ENCODE assay signal across 1 cellular context in the genomic region with DNA sequence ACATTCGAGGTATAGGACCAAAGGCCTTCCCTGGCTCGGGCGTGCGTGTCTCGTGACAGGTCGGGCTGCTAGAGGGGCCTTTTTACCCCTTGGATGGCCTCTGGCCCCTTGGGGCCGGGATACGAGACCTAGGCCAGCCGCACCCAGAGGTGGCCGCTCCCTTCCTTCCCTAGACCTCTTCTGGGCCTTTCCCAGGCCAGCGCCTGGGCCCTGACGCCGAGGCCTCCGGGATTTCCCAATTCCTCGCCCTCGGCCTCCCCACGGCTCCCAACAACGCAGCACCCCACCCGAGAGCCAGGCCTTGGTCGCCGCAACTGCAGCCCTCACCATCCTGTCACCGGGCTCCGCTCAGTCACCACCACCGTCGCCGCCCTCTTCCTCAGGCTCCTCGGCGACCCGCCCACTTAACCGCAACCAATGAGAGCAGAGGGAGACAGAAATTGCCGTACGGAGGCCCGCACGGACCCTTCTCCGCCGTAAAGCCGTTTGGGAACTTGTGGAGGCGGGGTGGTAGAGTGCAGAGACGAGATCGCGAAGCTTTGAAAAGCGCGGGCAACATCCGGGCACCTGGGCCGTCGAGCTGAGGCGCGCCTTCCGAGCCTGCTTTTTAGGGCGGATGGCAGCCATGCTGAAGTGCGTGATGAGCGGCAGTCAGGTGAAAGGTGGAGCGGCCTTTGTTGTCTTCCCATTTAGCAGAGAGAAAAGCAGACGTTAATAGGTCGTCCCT.
TF ChIP-seq lines count a peak whose summit lies in the region.

A gene (plus strand): TSS at position 610 of the 727 bp plus-strand sequence. CDS start 7 bp downstream, at position 617.
A gene (minus strand): TSS at position 390 of the 727 bp plus-strand sequence. CDS start 60 bp downstream, at position 330.

TF ChIP-seq in K562, 482 proteins besides CTCF, POLR2A, EP300 and RAD21 (continued from another document):
- TF ChIP-seq, protein P1, sequence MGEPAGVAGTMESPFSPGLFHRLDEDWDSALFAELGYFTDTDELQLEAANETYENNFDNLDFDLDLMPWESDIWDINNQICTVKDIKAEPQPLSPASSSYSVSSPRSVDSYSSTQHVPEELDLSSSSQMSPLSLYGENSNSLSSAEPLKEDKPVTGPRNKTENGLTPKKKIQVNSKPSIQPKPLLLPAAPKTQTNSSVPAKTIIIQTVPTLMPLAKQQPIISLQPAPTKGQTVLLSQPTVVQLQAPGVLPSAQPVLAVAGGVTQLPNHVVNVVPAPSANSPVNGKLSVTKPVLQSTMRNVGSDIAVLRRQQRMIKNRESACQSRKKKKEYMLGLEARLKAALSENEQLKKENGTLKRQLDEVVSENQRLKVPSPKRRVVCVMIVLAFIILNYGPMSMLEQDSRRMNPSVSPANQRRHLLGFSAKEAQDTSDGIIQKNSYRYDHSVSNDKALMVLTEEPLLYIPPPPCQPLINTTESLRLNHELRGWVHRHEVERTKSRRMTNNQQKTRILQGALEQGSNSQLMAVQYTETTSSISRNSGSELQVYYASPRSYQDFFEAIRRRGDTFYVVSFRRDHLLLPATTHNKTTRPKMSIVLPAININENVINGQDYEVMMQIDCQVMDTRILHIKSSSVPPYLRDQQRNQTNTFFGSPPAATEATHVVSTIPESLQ (CRISPR knock-in tag; IDR thresholded peaks at IDR 0.05), result peak; percentile 100
- peak; percentile 69; the same call in 1 of the 2 replicates for TF ChIP-seq PRMT5 (CRISPR knock-in tag; IDR thresholded peaks at IDR 0.05)
- peak; percentile 65 for TF ChIP-seq BHLHE40 (IDR thresholded peaks at IDR 0.05; ENCODE audit: low read length)
- peak; percentile 83 for TF ChIP-seq NFYB (IDR thresholded peaks at IDR 0.05; ENCODE audit: extremely low read depth, insufficient read length)
- TF ChIP-seq PML (IDR thresholded peaks at IDR 0.05; ENCODE audit: low read length), result peak; percentile 73; the same call in 1 of the 2 replicates
- no peak for TF ChIP-seq ILF3 (IDR thresholded peaks at IDR 0.05; ENCODE audit: borderline replicate concordance)
- TF ChIP-seq, protein P2, sequence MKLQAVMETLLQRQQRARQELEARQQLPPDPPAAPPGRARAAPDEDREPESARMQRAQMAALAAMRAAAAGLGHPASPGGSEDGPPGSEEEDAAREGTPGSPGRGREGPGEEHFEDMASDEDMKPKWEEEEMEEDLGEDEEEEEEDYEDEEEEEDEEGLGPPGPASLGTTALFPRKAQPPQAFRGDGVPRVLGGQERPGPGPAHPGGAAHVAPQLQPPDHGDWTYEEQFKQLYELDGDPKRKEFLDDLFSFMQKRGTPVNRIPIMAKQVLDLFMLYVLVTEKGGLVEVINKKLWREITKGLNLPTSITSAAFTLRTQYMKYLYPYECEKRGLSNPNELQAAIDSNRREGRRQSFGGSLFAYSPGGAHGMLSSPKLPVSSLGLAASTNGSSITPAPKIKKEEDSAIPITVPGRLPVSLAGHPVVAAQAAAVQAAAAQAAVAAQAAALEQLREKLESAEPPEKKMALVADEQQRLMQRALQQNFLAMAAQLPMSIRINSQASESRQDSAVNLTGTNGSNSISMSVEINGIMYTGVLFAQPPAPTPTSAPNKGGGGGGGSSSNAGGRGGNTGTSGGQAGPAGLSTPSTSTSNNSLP (IDR thresholded peaks at IDR 0.05; ENCODE audit: borderline replicate concordance, low read depth, low read length), result no peak
- TF ChIP-seq CBFB (CRISPR knock-in tag; IDR thresholded peaks at IDR 0.05), result peak; percentile 98
- TF ChIP-seq ZNF324 (CRISPR knock-in tag; IDR thresholded peaks at IDR 0.05), result peak; percentile 67; the same call in 1 of the 2 replicates
- TF ChIP-seq LCOR (CRISPR knock-in tag; IDR thresholded peaks at IDR 0.05), result peak; percentile 100
- TF ChIP-seq ZNF644 (tag; IDR thresholded peaks at IDR 0.05; ENCODE audit: low read depth), result peak; percentile 75; the same call in 1 of the 2 replicates
- TF ChIP-seq ZNF444 (CRISPR knock-in tag; IDR thresholded peaks at IDR 0.05), result 0 out of 2 replicates have a peak, but pooled peaks have one; percentile 43
- peak; percentile 51 for TF ChIP-seq TCF3 (CRISPR knock-in tag; IDR thresholded peaks at IDR 0.05)
- TF ChIP-seq NCOA6 (IDR thresholded peaks at IDR 0.05), result 0 out of 2 replicates have a peak, but pooled peaks have one; percentile 38
